Comparison of ENCODE assay signal across 28 cellular contexts in the genomic region with DNA sequence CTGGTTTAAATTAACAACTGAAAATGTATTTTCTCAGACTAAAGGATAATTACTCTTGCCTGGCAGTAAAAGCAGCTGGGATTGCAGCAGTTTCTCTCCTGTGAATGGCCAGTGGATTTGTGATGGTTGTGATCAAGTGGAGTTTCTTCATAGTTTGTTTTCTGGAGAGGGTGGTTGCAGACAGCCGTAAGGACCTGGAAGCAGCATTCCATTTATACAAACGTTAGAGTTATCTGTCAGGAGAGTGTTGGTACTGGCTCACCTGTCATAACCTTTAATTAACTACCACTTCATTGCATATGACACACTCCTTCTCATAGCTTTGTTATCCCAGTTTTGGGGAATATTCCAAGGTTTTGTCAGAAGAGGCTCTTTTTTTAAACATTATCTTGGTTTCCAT.
"Had no signal": no experiment of that assay in that cellular context is flagged by ENCODE, and none has a peak within 500 bp of the region (broad histone marks: within the 10 kb centered on the region; RNA-seq: fewer than 3 reads in every experiment).

No MANE protein-coding gene starts in this region.

- H3K9me3 Mint-ChIP-seq: activated CD4-positive, alpha-beta T cell treated with anti-CD3 and anti-CD28 coated beads, Interleukin-2, amount 10 ng/mL, durations not matched to agents 24 days and 14 days; activated T-cell treated with anti-CD3 and anti-CD28 coated beads, Interleukin-2, amount 50 U/mL, for 24 hours; activated T-helper 1 cell treated with anti-CD3 and anti-CD28 coated beads, Interleukin-12 subunit alpha, Interleukin-12 subunit beta, Interleukin-2, Interleukin-4 antibody, amounts not matched to agents 30 ng/mL and 10 ng/mL and 1 ng/mL, durations not matched to agents 14 hours and 24 hours and 36 hours had no signal

- H3K4me3 ChIP-seq: ascending aorta, body of pancreas, Peyer's patch, SJCRH30 had no signal

- H3K27ac ChIP-seq: ascending aorta, body of pancreas, Peyer's patch, RWPE1, SJCRH30 had no signal

- H3K27ac Mint-ChIP-seq: activated CD4-positive, alpha-beta T cell treated with anti-CD3 and anti-CD28 coated beads, Interleukin-2, amount 10 ng/mL, durations not matched to agents 24 days and 14 days; activated CD8-positive, alpha-beta memory T cell treated with anti-CD3 and anti-CD28 coated beads, Interleukin-2, amount 10 ng/mL, durations not matched to agents 7 days and 5 days; activated naive CD4-positive, alpha-beta T cell treated with anti-CD3 and anti-CD28 coated beads, Interleukin-2, amount 50 U/mL, for 24 hours; activated T-cell treated with anti-CD3 and anti-CD28 coated beads, Interleukin-2, amount 50 U/mL, for 24 hours; activated T-helper 1 cell treated with anti-CD3 and anti-CD28 coated beads, Interleukin-12 subunit alpha, Interleukin-12 subunit beta, Interleukin-2, Interleukin-4 antibody, amounts not matched to agents 30 ng/mL and 10 ng/mL and 1 ng/mL, durations not matched to agents 14 hours and 24 hours and 36 hours; T-helper 17 cell; WTC11 had no signal

- ATAC-seq: activated CD8-positive, alpha-beta memory T cell treated with anti-CD3 and anti-CD28 coated beads, Interleukin-2, amount 10 ng/mL, durations not matched to agents 7 days and 5 days; body of pancreas; T-helper 17 cell had no signal

- H3K4me3 Mint-ChIP-seq: activated CD4-positive, alpha-beta T cell treated with anti-CD3 and anti-CD28 coated beads, Interleukin-2, amount 10 ng/mL, durations not matched to agents 24 days and 14 days; activated CD8-positive, alpha-beta memory T cell treated with anti-CD3 and anti-CD28 coated beads, Interleukin-2, amount 10 ng/mL, durations not matched to agents 7 days and 5 days; activated naive CD4-positive, alpha-beta T cell treated with anti-CD3 and anti-CD28 coated beads, Interleukin-2, amount 50 U/mL, for 24 hours; activated T-cell treated with anti-CD3 and anti-CD28 coated beads, Interleukin-2, amount 50 U/mL, for 24 hours; activated T-helper 1 cell treated with anti-CD3 and anti-CD28 coated beads, Interleukin-12 subunit alpha, Interleukin-12 subunit beta, Interleukin-2, Interleukin-4 antibody, amounts not matched to agents 30 ng/mL and 10 ng/mL and 1 ng/mL, durations not matched to agents 14 hours and 24 hours and 36 hours; T-helper 17 cell; WTC11 had no signal

- DNase-seq: activated CD4-positive, alpha-beta T cell treated with anti-CD3 and anti-CD28 coated beads, Interleukin-2, amount 10 ng/mL, durations not matched to agents 24 days and 14 days; activated CD4-positive, alpha-beta T cell treated with anti-CD3 and anti-CD28 coated beads, Interleukin-2, amount 50 U/mL, for 48 hours; activated CD4-positive, CD25-positive, alpha-beta regulatory T cell treated with anti-CD3 and anti-CD28 coated beads, Interleukin-2, amount 50 U/mL, for 72 hours; activated CD8-positive, alpha-beta memory T cell treated with anti-CD3 and anti-CD28 coated beads, Interleukin-2, amount 10 ng/mL, durations not matched to agents 7 days and 5 days; activated effector memory CD4-positive, alpha-beta T cell treated with Interleukin-2 at 50 U/mL for 16 hours; activated naive CD4-positive, alpha-beta T cell; activated T-cell treated with anti-CD3 and anti-CD28 coated beads, Interleukin-2, amount 50 U/mL, for 24 hours; amniotic stem cell; body of pancreas; central memory CD4-positive, alpha-beta T cell; Kasumi-1; KBM-7; NCI-H1048; NCI-H1436 treated with DMSO at 0.1 percent for 48 hours; NCI-H1930; NCI-H2107; NCI-H446 treated with DMSO at 0.1 percent for 48 hours; NCI-H526 treated with DMSO at 0.1 percent for 48 hours; Peyer's patch; Right ventricle myocardium superior; SJCRH30; T-helper 17 cell; T-helper 9 cell had no signal

- H3K27me3 Mint-ChIP-seq: activated CD4-positive, alpha-beta T cell treated with anti-CD3 and anti-CD28 coated beads, Interleukin-2, amount 10 ng/mL, durations not matched to agents 24 days and 14 days; activated CD8-positive, alpha-beta memory T cell treated with anti-CD3 and anti-CD28 coated beads, Interleukin-2, amount 10 ng/mL, durations not matched to agents 7 days and 5 days; activated naive CD4-positive, alpha-beta T cell treated with anti-CD3 and anti-CD28 coated beads, Interleukin-2, amount 50 U/mL, for 24 hours; activated T-cell treated with anti-CD3 and anti-CD28 coated beads, Interleukin-2, amount 50 U/mL, for 24 hours; T-helper 17 cell had no signal

- H3K36me3 ChIP-seq: ascending aorta, Peyer's patch, SJCRH30 had no signal

- H3K27me3 ChIP-seq: ascending aorta, body of pancreas, Peyer's patch, SJCRH30 had no signal

- H3K9me3 ChIP-seq: ascending aorta, body of pancreas, Peyer's patch, SJCRH30 had no signal

- H3K36me3 Mint-ChIP-seq: activated CD8-positive, alpha-beta memory T cell treated with anti-CD3 and anti-CD28 coated beads, Interleukin-2, amount 10 ng/mL, durations not matched to agents 7 days and 5 days; activated naive CD4-positive, alpha-beta T cell treated with anti-CD3 and anti-CD28 coated beads, Interleukin-2, amount 50 U/mL, for 24 hours had no signal

- H3K4me1 ChIP-seq: ascending aorta, body of pancreas, Peyer's patch, SJCRH30 had no signal

- H3K4me1 Mint-ChIP-seq: activated CD4-positive, alpha-beta T cell treated with anti-CD3 and anti-CD28 coated beads, Interleukin-2, amount 10 ng/mL, durations not matched to agents 24 days and 14 days; activated CD8-positive, alpha-beta memory T cell treated with anti-CD3 and anti-CD28 coated beads, Interleukin-2, amount 10 ng/mL, durations not matched to agents 7 days and 5 days; activated naive CD4-positive, alpha-beta T cell treated with anti-CD3 and anti-CD28 coated beads, Interleukin-2, amount 50 U/mL, for 24 hours; T-helper 17 cell had no signal
